Comparison of ENCODE assay signal across 20 cellular contexts in the genomic region with DNA sequence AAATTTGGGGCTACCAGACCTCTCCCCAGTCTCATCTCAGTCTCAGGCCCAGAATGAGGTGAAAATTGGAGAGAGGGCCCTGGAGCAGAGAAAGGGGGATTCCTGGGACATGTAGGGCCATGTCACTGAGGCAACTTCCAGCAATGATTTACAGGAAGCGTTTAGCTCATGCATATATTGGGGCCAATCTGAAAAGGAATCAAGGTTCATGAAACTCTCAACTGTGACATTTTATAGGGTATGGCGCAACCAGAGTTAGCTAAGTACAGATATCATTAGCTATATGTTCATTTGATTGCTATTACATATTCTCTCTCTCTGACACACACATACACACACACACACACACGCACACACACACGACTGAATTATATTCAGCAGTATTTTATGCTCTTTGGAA.
"Had no signal": no experiment of that assay in that cellular context is flagged by ENCODE, and none has a peak within 500 bp of the region (broad histone marks: within the 10 kb centered on the region; RNA-seq: fewer than 3 reads in every experiment).

No MANE protein-coding gene starts in this region.

- H3K27ac Mint-ChIP-seq: activated naive CD8-positive, alpha-beta T cell treated with anti-CD3 and anti-CD28 coated beads for 36 hours; natural killer cell treated with Interleukin-12 subunit alpha and Interleukin-12 subunit beta and Interleukin-15 and Interleukin-18, amount 100 ng/mL, for 72 hours had no signal

- H3K27me3 Mint-ChIP-seq: activated naive CD8-positive, alpha-beta T cell treated with anti-CD3 and anti-CD28 coated beads for 36 hours; natural killer cell treated with Interleukin-12 subunit alpha and Interleukin-12 subunit beta and Interleukin-15 and Interleukin-18, amount 100 ng/mL, for 72 hours had no signal

- H3K4me3 Mint-ChIP-seq: activated naive CD8-positive, alpha-beta T cell treated with anti-CD3 and anti-CD28 coated beads for 36 hours; natural killer cell treated with Interleukin-12 subunit alpha and Interleukin-12 subunit beta and Interleukin-15 and Interleukin-18, amount 100 ng/mL, for 72 hours had no signal

- DNase-seq: activated CD4-positive, alpha-beta T cell treated with anti-CD3 and anti-CD28 coated beads, Interleukin-2, amount 50 U/mL, for 48 hours; activated CD8-positive, alpha-beta memory T cell treated with anti-CD3 and anti-CD28 coated beads, Interleukin-2, amount 50 U/mL, for 48 hours; activated naive CD4-positive, alpha-beta T cell treated with Interleukin-2 at 50 U/mL for 16 hours; activated naive CD8-positive, alpha-beta T cell treated with anti-CD3 and anti-CD28 coated beads for 36 hours; activated T-cell treated with anti-CD3 and anti-CD28 coated beads, Interleukin-2, amount 50 U/mL, for 48 hours; esophagus squamous epithelium; gastrocnemius medialis; head of caudate nucleus; hypothalamus; ovary; right cardiac atrium; stimulated activated CD4-positive, alpha-beta T cell treated with anti-CD3 and anti-CD28 coated beads, Interleukin-12 subunit alpha, Interleukin-12 subunit beta, amount 100 ng/mL, for 4 hours; stimulated activated CD4-positive, alpha-beta T cell treated with anti-CD3 and anti-CD28 coated beads, Interleukin-4, amount 100 ng/mL, for 4 hours; stimulated activated naive CD8-positive, alpha-beta T cell treated with anti-CD3 and anti-CD28 coated beads, Interleukin-15, Interleukin-2, amounts not matched to agents 100 U/mL and 50 U/mL, for 24 hours; tibial artery had no signal

- H3K27ac ChIP-seq: breast epithelium, coronary artery, esophagus squamous epithelium, gastrocnemius medialis, neutrophil, ovary, psoas muscle, tibial artery had no signal

- H3K36me3 ChIP-seq: breast epithelium, esophagus squamous epithelium, gastrocnemius medialis, neutrophil, ovary, tibial artery had no signal

- H3K4me1 ChIP-seq: breast epithelium, psoas muscle had no signal

- H3K9me3 ChIP-seq: breast epithelium, esophagus squamous epithelium, gastrocnemius medialis, neutrophil, ovary, psoas muscle, tibial artery had no signal

- H3K36me3 Mint-ChIP-seq: activated naive CD8-positive, alpha-beta T cell treated with anti-CD3 and anti-CD28 coated beads for 36 hours; natural killer cell treated with Interleukin-12 subunit alpha and Interleukin-12 subunit beta and Interleukin-15 and Interleukin-18, amount 100 ng/mL, for 72 hours had no signal

- H3K27me3 ChIP-seq: breast epithelium, esophagus squamous epithelium, gastrocnemius medialis, neutrophil, ovary, tibial artery had no signal

- H3K9me3 Mint-ChIP-seq: activated naive CD8-positive, alpha-beta T cell treated with anti-CD3 and anti-CD28 coated beads for 36 hours; natural killer cell treated with Interleukin-12 subunit alpha and Interleukin-12 subunit beta and Interleukin-15 and Interleukin-18, amount 100 ng/mL, for 72 hours had no signal

- H3K4me3 ChIP-seq: breast epithelium, coronary artery, esophagus squamous epithelium, gastrocnemius medialis, ovary, psoas muscle, tibial artery had no signal
